23 cellular contexts compared by ENCODE assay signal in the genomic region with DNA sequence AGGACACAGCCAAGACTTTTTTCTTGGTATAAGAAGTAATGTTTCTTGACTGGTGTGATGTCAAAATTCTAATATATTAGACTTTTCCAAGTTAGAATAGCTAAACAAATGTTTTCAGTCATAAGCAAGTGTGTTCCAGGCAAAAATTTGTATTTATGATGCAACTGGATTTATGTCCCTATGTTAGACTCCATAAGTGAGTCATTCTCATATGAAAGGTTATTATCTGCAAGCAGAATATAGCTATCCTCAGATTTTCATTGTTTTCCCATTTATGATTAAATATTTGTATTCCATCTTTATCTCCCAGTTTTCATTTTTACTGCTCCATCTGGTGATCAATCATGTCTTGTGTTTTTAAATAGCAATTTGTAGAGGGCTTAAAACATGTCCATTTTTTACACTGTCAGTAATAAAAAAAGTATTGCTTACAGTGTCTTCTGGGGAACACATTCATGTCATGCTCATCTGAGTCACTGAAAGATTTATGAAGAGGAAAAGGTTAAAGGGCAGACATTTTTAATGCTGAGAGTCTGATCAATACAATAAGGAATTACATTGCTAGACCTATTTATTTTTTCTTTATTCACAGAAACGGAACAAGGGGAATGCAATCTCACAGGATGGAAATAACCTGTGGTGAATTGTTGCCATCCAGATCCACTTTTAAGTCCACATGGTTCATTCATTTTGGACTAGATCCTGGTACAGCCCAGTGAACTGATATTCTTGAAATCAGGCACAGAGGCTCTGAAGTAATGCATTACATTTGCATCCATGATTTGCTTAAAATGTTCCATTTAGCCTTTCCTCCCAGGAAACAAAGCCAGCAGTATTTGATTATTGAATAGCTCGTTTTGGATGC.
A peak's percentile ranks its signal among the peaks of the same experiment; 100 is the strongest.
DNase-seq lines count a peak whose midpoint lies in the region; ATAC-seq and TF ChIP-seq lines count a peak whose summit lies in the region.
"Had no signal": no experiment of that assay in that cellular context is flagged by ENCODE, and none has a peak within 500 bp of the region (broad histone marks: within the 10 kb centered on the region; RNA-seq: fewer than 3 reads in every experiment).

No MANE protein-coding gene starts in this region.

- no peak for ATAC-seq in GM21529 (IDR thresholded peaks at IDR 0.05; ENCODE audit: unreplicated experiment)
- no peak for ATAC-seq in GM18873 (IDR thresholded peaks at IDR 0.05; ENCODE audit: low FRiP score, unreplicated experiment)
- ATAC-seq: activated CD8-positive, alpha-beta T cell treated with anti-CD3 and anti-CD28 coated beads for 36 hours; activated naive CD4-positive, alpha-beta T cell treated with anti-CD3 and anti-CD28 coated beads, Interleukin-2, amount 50 U/mL, for 72 hours; heart right ventricle; right cardiac atrium had no signal

- no peaks in the 10 kb centered on the region for H3K36me3 ChIP-seq in fibroblast of lung (ENCODE audit: control insufficient read depth, insufficient read depth, low read length)
- H3K36me3 ChIP-seq: ascending aorta; BLaER1 treated with 17β-estradiol and CSF1 and Interleukin-3, amounts not matched to agents 10 nM and 100 nM; heart right ventricle; transverse colon had no signal

- peak overlapping the region; percentile 4 for H3K4me2 ChIP-seq in fibroblast of lung (ENCODE audit: extremely low read depth, insufficient read depth, low read length)
- H3K4me2 ChIP-seq: BLaER1 treated with 17β-estradiol and CSF1 and Interleukin-3, amounts not matched to agents 10 nM and 100 nM had no signal

- H3K27ac Mint-ChIP-seq in nephron, result peak overlapping the region in 2 of 3 experiments; percentile 69 to 81
- H3K27ac Mint-ChIP-seq: activated CD8-positive, alpha-beta T cell treated with anti-CD3 and anti-CD28 coated beads for 36 hours; activated naive CD4-positive, alpha-beta T cell treated with anti-CD3 and anti-CD28 coated beads, Interleukin-2, amount 50 U/mL, for 72 hours; activated T-helper 2 cell treated with anti-CD3 and anti-CD28 coated beads, Interferon-gamma antibody, Interleukin-2, Interleukin-4, amounts not matched to agents 10 μg/mL and 5 μg/mL and 100 μg/mL, durations not matched to agents 14 hours and 24 hours and 36 hours had no signal

- no peak for TF ChIP-seq CTCF in fibroblast of lung (conservative IDR thresholded peaks at IDR 0.05 in 1 of 2, IDR thresholded peaks at IDR 0.05 in 1 of 2; ENCODE audit: low read depth in 1 of 2, low read length in 2 of 2)
- TF ChIP-seq CTCF in nephron (IDR thresholded peaks at IDR 0.05; ENCODE audit: unreplicated experiment in 3 of 3), result no peak

- H3K9ac ChIP-seq in fibroblast of lung (ENCODE audit: insufficient read depth, low read length), result no peak overlapping the region
- H3K9ac ChIP-seq: BLaER1 treated with 17β-estradiol and CSF1 and Interleukin-3, amounts not matched to agents 10 nM and 100 nM had no signal

- peaks cover 12% of the 10 kb centered on the region for H3K9me3 Mint-ChIP-seq in nephron

- H2AFZ ChIP-seq in fibroblast of lung (ENCODE audit: low read length), result no peak overlapping the region

- H3K27ac ChIP-seq in fibroblast of lung (ENCODE audit: insufficient read depth, low read length), result no peak overlapping the region
- H3K27ac ChIP-seq: ascending aorta; BLaER1 treated with 17β-estradiol and CSF1 and Interleukin-3, amounts not matched to agents 10 nM and 100 nM; heart right ventricle; transverse colon had no signal

- peak; percentile 36 for DNase-seq in ELR (ENCODE audit: low read depth)
- peak; percentile 53 for DNase-seq in NCI-H69 (lab: John Stamatoyannopoulos, UW)
- peak; percentile 30 to 85 for DNase-seq in fibroblast of lung (ENCODE audit: low read depth in 2 of 2)
- DNase-seq in T-helper 9 cell, result no peak
- DNase-seq: activated CD8-positive, alpha-beta T cell treated with anti-CD3 and anti-CD28 coated beads for 36 hours; caudate nucleus; DMS53; GDM1; heart right ventricle; NCI-H1105; NCI-H774; posterior cingulate gyrus; right cardiac atrium; RPMI8226; stimulated activated CD4-positive, alpha-beta T cell treated with anti-CD3 and anti-CD28 coated beads, Interleukin-2, amount 100 ng/mL, for 48 hours; transverse colon had no signal

- no peaks in the 10 kb centered on the region for H3K9me3 ChIP-seq in fibroblast of lung (ENCODE audit: control insufficient read depth, insufficient read depth, low read depth, low read length)
- H3K9me3 ChIP-seq: ascending aorta; BLaER1 treated with 17β-estradiol and CSF1 and Interleukin-3, amounts not matched to agents 10 nM and 100 nM; transverse colon had no signal

- H3K4me3 Mint-ChIP-seq in nephron, result no peak overlapping the region
- H3K4me3 Mint-ChIP-seq: activated CD8-positive, alpha-beta T cell treated with anti-CD3 and anti-CD28 coated beads for 36 hours had no signal

- H4K20me1 ChIP-seq in fibroblast of lung (ENCODE audit: control insufficient read depth, extremely low read depth, insufficient read depth, low read length), result no peaks in the 10 kb centered on the region
- H4K20me1 ChIP-seq: BLaER1 treated with 17β-estradiol and CSF1 and Interleukin-3, amounts not matched to agents 10 nM and 100 nM had no signal

- no peaks in the 10 kb centered on the region for H3K36me3 Mint-ChIP-seq in nephron (ENCODE audit: low read depth)
- H3K36me3 Mint-ChIP-seq: activated naive CD4-positive, alpha-beta T cell treated with anti-CD3 and anti-CD28 coated beads, Interleukin-2, amount 50 U/mL, for 72 hours had no signal

- H3K4me1 Mint-ChIP-seq in nephron, result peaks cover 27% of the 10 kb centered on the region

- no peak overlapping the region for H3K4me3 ChIP-seq in fibroblast of lung (replicated peaks in 1 of 4; ENCODE audit: control extremely low read depth in 1 of 4, insufficient read depth in 1 of 4, low read depth in 3 of 4, low read length in 4 of 4)
- H3K4me3 ChIP-seq: ascending aorta; BLaER1 treated with 17β-estradiol and CSF1 and Interleukin-3, amounts not matched to agents 10 nM and 100 nM; heart right ventricle; transverse colon had no signal

- H3K27me3 Mint-ChIP-seq in nephron (ENCODE audit: low read depth), result no peaks in the 10 kb centered on the region
- H3K27me3 Mint-ChIP-seq: activated CD8-positive, alpha-beta T cell treated with anti-CD3 and anti-CD28 coated beads for 36 hours had no signal

- no peaks in the 10 kb centered on the region for H3K79me2 ChIP-seq in fibroblast of lung (ENCODE audit: control insufficient read depth, insufficient read depth, low read length)

- H3K27me3 ChIP-seq in fibroblast of lung (ENCODE audit: control insufficient read depth, insufficient read depth, low read length), result no peaks in the 10 kb centered on the region
- H3K27me3 ChIP-seq: ascending aorta; BLaER1 treated with 17β-estradiol and CSF1 and Interleukin-3, amounts not matched to agents 10 nM and 100 nM; heart right ventricle; transverse colon had no signal

- H3K4me1 ChIP-seq in fibroblast of lung (ENCODE audit: control insufficient read depth, extremely low read depth, insufficient read depth, low read length), result peaks cover 2% of the 10 kb centered on the region
- H3K4me1 ChIP-seq: BLaER1 treated with 17β-estradiol and CSF1 and Interleukin-3, amounts not matched to agents 10 nM and 100 nM; heart right ventricle had no signal
